8 cellular contexts compared by ENCODE assay signal in genomic region chr1:148280831-148281572, GRCh38.
A peak's percentile ranks its signal among the peaks of the same experiment; 100 is the strongest.
DNase-seq lines count a peak whose midpoint lies in the region; ATAC-seq and TF ChIP-seq lines count a peak whose summit lies in the region.
"Not testable (repeated sequence)": the region's sequence is repeated elsewhere in the genome, so short reads cannot be mapped to it uniquely, and the experiment has no call there.

No MANE protein-coding gene starts in this region.

- H3K4me1 ChIP-seq in right cardiac atrium (ENCODE audit: control insufficient read depth, insufficient read depth, low read length); thoracic aorta (ENCODE audit: control insufficient read depth in 1 of 2, low read depth in 2 of 2): not testable (repeated sequence)

- H3K9ac ChIP-seq in neural cell (ENCODE audit: low read length) = peak overlapping the region; percentile 47

- H3K27me3 Mint-ChIP-seq in activated CD4-positive, alpha-beta T cell treated with anti-CD3 and anti-CD28 coated beads for 36 hours = peaks cover 15% of the 10 kb centered on the region

- not testable (repeated sequence) for H3K27ac ChIP-seq in right cardiac atrium (ENCODE audit: low read length); neural cell (ENCODE audit: low read length); thoracic aorta

- H3K27me3 ChIP-seq in H7 (ENCODE audit: control insufficient read depth, insufficient read depth, low read length); right cardiac atrium (ENCODE audit: control insufficient read depth, insufficient read depth); neural cell (ENCODE audit: insufficient read depth, low read depth, low read length); thoracic aorta (replicated peaks; ENCODE audit: insufficient read depth): not testable (repeated sequence)

- H3K4me3 ChIP-seq in GM12875 (ENCODE audit: low read depth, low read length) (peak overlapping the region; percentile 38), H7 (ENCODE audit: insufficient read depth, low read depth, low read length) (peak overlapping the region; percentile 47), choroid plexus epithelial cell (ENCODE audit: low read depth, low read length) (peak overlapping the region; percentile 57), right cardiac atrium (ENCODE audit: low read length) (peak overlapping the region; percentile 68), neural cell (ENCODE audit: low read length) (peak overlapping the region; percentile 63), thoracic aorta (peak overlapping the region; percentile 68)

- peak overlapping the region; percentile 80 for H3K4me3 Mint-ChIP-seq in activated CD4-positive, alpha-beta T cell treated with anti-CD3 and anti-CD28 coated beads for 36 hours

- H3K9me3 Mint-ChIP-seq in activated CD4-positive, alpha-beta T cell treated with anti-CD3 and anti-CD28 coated beads for 36 hours (ENCODE audit: low read depth) = not testable (repeated sequence)

- peaks cover 12% of the 10 kb centered on the region for H3K4me1 Mint-ChIP-seq in activated CD4-positive, alpha-beta T cell treated with anti-CD3 and anti-CD28 coated beads for 36 hours

- WGBS in right cardiac atrium = no CpG with 5 or more reads among the region's 50 CpGs

- not testable (repeated sequence) for TF ChIP-seq CTCF in GM12875 (IDR thresholded peaks at IDR 0.05; ENCODE audit: borderline replicate concordance, insufficient read depth, low read depth, low read length); choroid plexus epithelial cell (conservative IDR thresholded peaks at IDR 0.05; ENCODE audit: low read depth, low read length); neural cell (IDR thresholded peaks at IDR 0.05; ENCODE audit: poor library complexity, severe bottlenecking); thoracic aorta (IDR thresholded peaks at IDR 0.05)

- TF ChIP-seq RAD21 in neural cell (conservative IDR thresholded peaks at IDR 0.05) = not testable (repeated sequence)

- peak overlapping the region; percentile 83 for H3K27ac Mint-ChIP-seq in activated CD4-positive, alpha-beta T cell treated with anti-CD3 and anti-CD28 coated beads for 36 hours

- H2AFZ ChIP-seq in neural cell (ENCODE audit: low read depth, low read length) = not testable (repeated sequence)

- H3K9me3 ChIP-seq in right cardiac atrium (ENCODE audit: control insufficient read depth, low read length); neural cell (ENCODE audit: low read length); thoracic aorta: not testable (repeated sequence)

- not testable (repeated sequence) for TF ChIP-seq EP300 in neural cell (conservative IDR thresholded peaks at IDR 0.05; ENCODE audit: poor library complexity, severe bottlenecking)

- ATAC-seq in HG03460 (IDR thresholded peaks at IDR 0.05; ENCODE audit: unreplicated experiment) (peak; percentile 65), right cardiac atrium (peak; percentile 88 to 93)
- ATAC-seq in activated CD4-positive, alpha-beta T cell treated with anti-CD3 and anti-CD28 coated beads for 36 hours = peak; percentile 82
- ATAC-seq in thoracic aorta (ENCODE audit: insufficient number of reproducible peaks, low FRiP score, low read depth) = not testable (repeated sequence)

- H4K20me1 ChIP-seq in neural cell (ENCODE audit: insufficient read depth) = not testable (repeated sequence)

- not testable (repeated sequence) for H3K36me3 Mint-ChIP-seq in activated CD4-positive, alpha-beta T cell treated with anti-CD3 and anti-CD28 coated beads for 36 hours (ENCODE audit: low read depth)

- not testable (repeated sequence) for DNase-seq in H7; activated CD4-positive, alpha-beta T cell treated with anti-CD3 and anti-CD28 coated beads for 36 hours; choroid plexus epithelial cell (ENCODE audit: low read depth); right cardiac atrium; thoracic aorta (ENCODE audit: low spot score)

- not testable (repeated sequence) for H3K79me2 ChIP-seq in neural cell (replicated peaks; ENCODE audit: insufficient read depth, low read length)

- POLR2A ChIA-PET in activated CD4-positive, alpha-beta T cell treated with anti-CD3 and anti-CD28 coated beads for 36 hours (lab: Charles Lee) = not testable (repeated sequence)

- not testable (repeated sequence) for H3K4me2 ChIP-seq in neural cell (ENCODE audit: low read length)

- CTCF ChIA-PET in activated CD4-positive, alpha-beta T cell treated with anti-CD3 and anti-CD28 coated beads for 36 hours (lab: Charles Lee) = not testable (repeated sequence)

- not testable (repeated sequence) for H3K36me3 ChIP-seq in H7 (replicated peaks; ENCODE audit: control insufficient read depth, insufficient read depth, low read length); neural cell (ENCODE audit: insufficient read depth, low read length); thoracic aorta

- intact Hi-C loops in activated CD4-positive, alpha-beta T cell treated with anti-CD3 and anti-CD28 coated beads for 36 hours (cut with DNase I, micrococcal nuclease) = loop anchor here (2.0 to 5.0 kb wide), 3 partner anchors 18 to 52 kb away; no protein-coding TSS in a partner anchor
- intact Hi-C loops in right cardiac atrium (cut with DNase I) = not testable (repeated sequence)

- not testable (repeated sequence) for H3K9me2 ChIP-seq in neural cell (ENCODE audit: insufficient read depth, low read length)

- not testable (repeated sequence) for H3F3A ChIP-seq in neural cell (ENCODE audit: insufficient read depth, low read length, poor library complexity, severe bottlenecking)
